Comparison of ENCODE assay signal across 24 cellular contexts in the genomic region with DNA sequence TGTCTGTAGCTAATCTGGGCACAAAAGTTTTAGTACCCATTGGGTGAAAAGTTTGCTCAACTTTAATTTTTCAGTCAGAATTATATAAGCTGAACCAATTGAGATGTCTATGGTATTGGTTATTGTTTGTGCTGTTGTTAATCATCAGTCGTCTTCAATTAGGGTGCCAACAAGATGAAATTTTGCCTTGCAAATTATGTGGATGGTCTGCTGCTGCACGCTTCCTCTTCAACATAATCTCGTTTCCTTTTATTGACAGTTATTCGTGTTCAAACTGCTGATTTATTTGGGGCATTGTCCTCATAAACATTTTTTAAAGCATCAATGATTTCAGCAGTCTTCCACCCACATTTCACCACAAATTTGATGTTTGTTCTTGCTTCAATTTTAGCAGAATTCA.
"Had no signal": no experiment of that assay in that cellular context is flagged by ENCODE, and none has a peak within 500 bp of the region (broad histone marks: within the 10 kb centered on the region; RNA-seq: fewer than 3 reads in every experiment).

No MANE protein-coding gene starts in this region.

- H3K36me3 ChIP-seq: adrenal gland, colonic mucosa, Peyer's patch, SJCRH30, WERI-Rb-1 had no signal

- H3K27me3 ChIP-seq: adrenal gland, colonic mucosa, Peyer's patch had no signal

- H3K9me3 ChIP-seq: adrenal gland, colonic mucosa, Peyer's patch, SJCRH30, SK-N-SH had no signal

- ATAC-seq: activated CD4-positive, CD25-positive, alpha-beta regulatory T cell treated with anti-CD3 and anti-CD28 coated beads, Interleukin-2, amount 50 U/mL, for 24 hours; activated CD8-positive, alpha-beta T cell treated with anti-CD3 and anti-CD28 coated beads, Interleukin-2, amount 10 ng/mL, durations not matched to agents 7 days and 5 days had no signal

- H3K27ac ChIP-seq: adrenal gland, colonic mucosa, Peyer's patch, RWPE1, SJCRH30, WERI-Rb-1 had no signal

- H3K9ac ChIP-seq: SK-N-SH had no signal

- H3K4me1 Mint-ChIP-seq: activated naive CD8-positive, alpha-beta T cell treated with anti-CD3 and anti-CD28 coated beads, Interleukin-2, amount 10 ng/mL, durations not matched to agents 7 days and 5 days had no signal

- H3K27ac Mint-ChIP-seq: activated CD8-positive, alpha-beta T cell treated with anti-CD3 and anti-CD28 coated beads, Interleukin-2, amount 10 ng/mL, durations not matched to agents 7 days and 5 days; activated naive CD8-positive, alpha-beta T cell treated with anti-CD3 and anti-CD28 coated beads, Interleukin-2, amount 10 ng/mL, durations not matched to agents 7 days and 5 days had no signal

- H3K4me3 ChIP-seq: adrenal gland, colonic mucosa, Peyer's patch, SJCRH30 had no signal

- DNase-seq: activated CD4-positive, alpha-beta T cell treated with anti-CD3 and anti-CD28 coated beads for 48 hours; activated CD4-positive, alpha-beta T cell treated with anti-CD3 and anti-CD28 coated beads, Interleukin-2, amount 50 U/mL, for 4 hours; activated CD8-positive, alpha-beta memory T cell treated with anti-CD3 and anti-CD28 coated beads, Interleukin-2, amount 50 U/mL, for 48 hours; activated CD8-positive, alpha-beta T cell treated with anti-CD3 and anti-CD28 coated beads, Interleukin-2, amount 10 ng/mL, durations not matched to agents 7 days and 5 days; activated naive CD4-positive, alpha-beta T cell treated with anti-CD3 and anti-CD28 coated beads, Interleukin-2, amount 50 U/mL, for 16 hours; activated naive CD8-positive, alpha-beta T cell treated with anti-CD3 and anti-CD28 coated beads, Interleukin-2, amount 10 ng/mL, durations not matched to agents 7 days and 5 days; activated T-cell treated with anti-CD3 and anti-CD28 coated beads, Interleukin-2, amount 50 U/mL, for 1 hour; adrenal gland; anterior cingulate cortex; cerebellar nuclear complex; colonic mucosa; NCI-H1048; NCI-H1930; NCI-H2171 treated with DMSO at 0.1 percent for 48 hours; NCI-H226; NCI-H69; Peyer's patch; Right ventricle myocardium superior; SJCRH30; SK-N-SH; T-helper 1 cell; WERI-Rb-1 had no signal

- H3K4me3 Mint-ChIP-seq: activated CD8-positive, alpha-beta T cell treated with anti-CD3 and anti-CD28 coated beads, Interleukin-2, amount 10 ng/mL, durations not matched to agents 7 days and 5 days; activated naive CD8-positive, alpha-beta T cell treated with anti-CD3 and anti-CD28 coated beads, Interleukin-2, amount 10 ng/mL, durations not matched to agents 7 days and 5 days had no signal

- H3K4me2 ChIP-seq: SK-N-SH had no signal

- H3K4me1 ChIP-seq: adrenal gland, colonic mucosa, Peyer's patch, SJCRH30 had no signal

- H3K27me3 Mint-ChIP-seq: activated naive CD8-positive, alpha-beta T cell treated with anti-CD3 and anti-CD28 coated beads, Interleukin-2, amount 10 ng/mL, durations not matched to agents 7 days and 5 days had no signal

- H3K36me3 Mint-ChIP-seq: activated naive CD8-positive, alpha-beta T cell treated with anti-CD3 and anti-CD28 coated beads, Interleukin-2, amount 10 ng/mL, durations not matched to agents 7 days and 5 days had no signal
